ENCODE assay signal across 8 cellular contexts in genomic region chr12:123435636-123436016, GRCh38. TPM values are rescaled to one million over a fixed set of nuclear protein-coding genes. Genes with fewer than 3 reads are reported as not detected.
DNase-seq lines count a peak whose midpoint lies in the region; ATAC-seq, FAIRE-seq and TF ChIP-seq lines count a peak whose summit lies in the region.

No MANE protein-coding gene starts in this region.

- peaks cover 3% of the 10 kb centered on the region for H3K36me3 Mint-ChIP-seq in IgD-negative memory B cell
- no peaks in the 10 kb centered on the region for H3K36me3 Mint-ChIP-seq in chondrocyte (ENCODE audit: low read depth)

- peak overlapping the region; percentile 92 for H3K4me2 ChIP-seq in A549

- POLR2A ChIA-PET in A549 (lab: Yijun Ruan, JAX): no interaction called here

- no peak for TF ChIP-seq POLR2A in A549 (IDR thresholded peaks at IDR 0.05; ENCODE audit: low read length)

- TF ChIP-seq CTCF in A549 (IDR thresholded peaks at IDR 0.05) (no peak), chondrocyte (IDR thresholded peaks at IDR 0.05) (no peak)

- no peaks in the 10 kb centered on the region for H3K27me3 ChIP-seq in muscle layer of duodenum (ENCODE audit: low read depth, low read length)

- TF ChIP-seq EP300 in A549 (IDR thresholded peaks at IDR 0.05): no peak

- H3K27me3 Mint-ChIP-seq in IgD-negative memory B cell: no peaks in the 10 kb centered on the region
- no peaks in the 10 kb centered on the region for H3K27me3 Mint-ChIP-seq in chondrocyte (ENCODE audit: low read depth)

- H3K27ac ChIP-seq in A549 (peak overlapping the region; percentile 75 to 90; a peak in 4 of 6 replicates), muscle layer of duodenum (ENCODE audit: low read length) (peak overlapping the region; percentile 39)

- H3K4me1 Mint-ChIP-seq in IgD-negative memory B cell (peaks cover 32 to 45% (median 38%) of the 10 kb centered on the region in 3 donors), chondrocyte (ENCODE audit: low read depth) (peaks cover 24% of the 10 kb centered on the region)

- no peak for ATAC-seq in A549

- H3K9me3 Mint-ChIP-seq in IgD-negative memory B cell: no peaks in the 10 kb centered on the region
- no peaks in the 10 kb centered on the region for H3K9me3 Mint-ChIP-seq in chondrocyte (ENCODE audit: low read depth)

- no peak for DNase-seq in A549 (ENCODE audit: low read depth in 1 of 2, low spot score in 1 of 2)
- DNase-seq in chondrocyte (ENCODE audit: low spot score): no peak
- no peak for DNase-seq in AG08396 (ENCODE audit: low spot score)
- DNase-seq in stimulated activated naive CD4-positive, alpha-beta T cell (lab: John Stamatoyannopoulos, UW): no peak
- DNase-seq in stimulated activated CD4-positive, alpha-beta T cell treated with anti-CD3 and anti-CD28 coated beads, Interleukin-2, amount 100 ng/mL, for 48 hours: no peak
- no peak for DNase-seq in NCI-H2171 treated with DMSO at 0.1 percent for 48 hours (lab: John Stamatoyannopoulos, UW)

- FAIRE-seq in A549 (lab: Jason Lieb, UNC): no peak

- H3K9me3 ChIP-seq in A549: no peaks in the 10 kb centered on the region
- no peaks in the 10 kb centered on the region for H3K9me3 ChIP-seq in muscle layer of duodenum (ENCODE audit: control insufficient read depth in 1 of 2, low read length in 2 of 2)

- TF ChIP-seq RAD21 in A549 (conservative IDR thresholded peaks at IDR 0.05 in 1 of 2, IDR thresholded peaks at IDR 0.05 in 1 of 2): no peak

- H3K4me1 ChIP-seq in A549 (peaks cover 5% of the 10 kb centered on the region; the same call in 1 of the 3 replicates), muscle layer of duodenum (ENCODE audit: control insufficient read depth in 1 of 2, insufficient read depth in 2 of 2, low read length in 2 of 2) (peaks cover 0 to 22% of the 10 kb centered on the region in 2 donors)

- H3K4me3 Mint-ChIP-seq in IgD-negative memory B cell (peak overlapping the region; percentile 83 to 99 (median 96)), chondrocyte (ENCODE audit: unreplicated experiment) (peak overlapping the region; percentile 95)

- CTCF ChIA-PET in A549 (lab: Yijun Ruan, JAX): interaction anchor here (1.0 to 1.8 kb wide), 2 partner anchors 8 to 9 kb away, joined by 3 to 5 read pairs; no protein-coding TSS in a partner anchor

- H3K36me3 ChIP-seq in muscle layer of duodenum (ENCODE audit: control insufficient read depth in 1 of 2, insufficient read depth in 2 of 2, low read length in 2 of 2): no peaks in the 10 kb centered on the region

- H3K4me3 ChIP-seq in A549: peak overlapping the region; percentile 68
- peak overlapping the region; percentile 69 to 98 for H3K4me3 ChIP-seq in muscle layer of duodenum (ENCODE audit: low read depth in 1 of 2, low read length in 2 of 2)

- WGBS in A549 (ENCODE audit: missing lambda C conversion rate): 73% methylated on average over 5 of the region's 5 CpGs

- H3K27ac Mint-ChIP-seq in IgD-negative memory B cell: peak overlapping the region; percentile 80 to 98 (median 96)
- no peak overlapping the region for H3K27ac Mint-ChIP-seq in chondrocyte (ENCODE audit: unreplicated experiment)

TF ChIP-seq in A549, 52 proteins besides CTCF, POLR2A, EP300 and RAD21:
- no peak for TF ChIP-seq ATOH8 (CRISPR knock-in tag; IDR thresholded peaks at IDR 0.05; ENCODE audit: low read depth)
- no peak for TF ChIP-seq ZNF302 (CRISPR knock-in tag; IDR thresholded peaks at IDR 0.05)
- TF ChIP-seq FOXS1 (CRISPR knock-in tag; IDR thresholded peaks at IDR 0.05): no peak
- no peak for TF ChIP-seq KDM5A (IDR thresholded peaks at IDR 0.05)
- TF ChIP-seq FOSB (CRISPR knock-in tag; IDR thresholded peaks at IDR 0.05): no peak
- no peak for TF ChIP-seq HMGXB4 (CRISPR knock-in tag; IDR thresholded peaks at IDR 0.05; ENCODE audit: borderline replicate concordance)
- no peak for TF ChIP-seq GATA3 (IDR thresholded peaks at IDR 0.05; ENCODE audit: borderline replicate concordance)
- TF ChIP-seq EHMT2 (IDR thresholded peaks at IDR 0.05; ENCODE audit: low read depth): no peak
- TF ChIP-seq CHD2 (IDR thresholded peaks at IDR 0.05; ENCODE audit: low read length, partially characterized antibody): no peak
- no peak for TF ChIP-seq NPAS2 (CRISPR knock-in tag; IDR thresholded peaks at IDR 0.05; ENCODE audit: borderline replicate concordance)
- no peak for TF ChIP-seq TFCP2L1 (CRISPR knock-in tag; IDR thresholded peaks at IDR 0.05)
- TF ChIP-seq POLR2AphosphoS2 (conservative IDR thresholded peaks at IDR 0.05; ENCODE audit: low read length): no peak
- no peak for TF ChIP-seq RNF2 (IDR thresholded peaks at IDR 0.05; ENCODE audit: borderline replicate concordance, low read depth)
- TF ChIP-seq E2F6 (IDR thresholded peaks at IDR 0.05; ENCODE audit: borderline replicate concordance, low read depth): no peak
- TF ChIP-seq KDM1A (IDR thresholded peaks at IDR 0.05; ENCODE audit: low read depth): no peak

RNA-seq across cellular contexts. Expression of gene RILPL2, which starts 0.9 kb away (rescaled TPM):
- polyA plus RNA-seq in A549 (2011; rRNA removed): 2.4 TPM in 2 replicates
- polyA plus RNA-seq in A549 (2012; cell fraction: cytosol; rRNA removed): 2.0 and 2.1 TPM in 2 replicates
- 0.72 and 0.77 TPM in 2 replicates for polyA plus RNA-seq in A549 (2012; cell fraction: nucleus; rRNA removed)
- polyA plus RNA-seq in A549 (2017; fragmentation: RNase III; extraction: RNeasy Plus Mini Kit Qiagen cat#74134 plus additional on column Dnase treatment): 2.1 to 3.1 TPM (median 2.9 TPM) in 3 replicates
- 0.88 and 1.4 TPM in 2 replicates for polyA minus RNA-seq in A549 (2011; rRNA and poly(A)+ RNA removed)
- polyA plus RNA-seq in IgD-negative memory B cell: 14.3 TPM
- 3.1 to 4.2 TPM (median 3.8 TPM) in 3 replicates for total RNA-seq in chondrocyte

RNA-seq across cellular contexts. Expression of gene SNRNP35, which starts 22.3 kb away (rescaled TPM):
- polyA plus RNA-seq in A549 (2011; rRNA removed) (14.3 and 19.1 TPM in 2 replicates), A549 (2017; fragmentation: RNase III; extraction: RNeasy Plus Mini Kit Qiagen cat#74134 plus additional on column Dnase treatment) (20.6 to 23.6 TPM (median 21.5 TPM) in 3 replicates), IgD-negative memory B cell (47.5 TPM)
- 17.1 and 18.4 TPM in 2 replicates for polyA plus RNA-seq in A549 (2012; cell fraction: cytosol; rRNA removed)
- 13.7 and 19.6 TPM in 2 replicates for polyA plus RNA-seq in A549 (2012; cell fraction: nucleus; rRNA removed)
- polyA minus RNA-seq in A549 (2011; rRNA and poly(A)+ RNA removed): 11.8 TPM in 2 replicates
- total RNA-seq in chondrocyte: 8.2 to 19.3 TPM (median 9.2 TPM) in 3 replicates

RNA-seq across cellular contexts. Expression of gene KMT5A, which starts 51.7 kb away (rescaled TPM):
- polyA plus RNA-seq in A549 (2011; rRNA removed): 32.9 and 40.5 TPM in 2 replicates
- polyA plus RNA-seq in A549 (2012; cell fraction: cytosol; rRNA removed): 36.7 and 37.8 TPM in 2 replicates
- 60.3 and 70.4 TPM in 2 replicates for polyA plus RNA-seq in A549 (2012; cell fraction: nucleus; rRNA removed)
- polyA plus RNA-seq in A549 (2017; fragmentation: RNase III; extraction: RNeasy Plus Mini Kit Qiagen cat#74134 plus additional on column Dnase treatment): 37.5 to 41.9 TPM (median 40.8 TPM) in 3 replicates
- polyA minus RNA-seq in A549 (2011; rRNA and poly(A)+ RNA removed): 25.3 and 30.9 TPM in 2 replicates
- 3.0 TPM for polyA plus RNA-seq in IgD-negative memory B cell
- 43.8 to 49.5 TPM (median 47.1 TPM) in 3 replicates for total RNA-seq in chondrocyte
